Comparison of ENCODE assay signal across 20 cellular contexts in the genomic region with DNA sequence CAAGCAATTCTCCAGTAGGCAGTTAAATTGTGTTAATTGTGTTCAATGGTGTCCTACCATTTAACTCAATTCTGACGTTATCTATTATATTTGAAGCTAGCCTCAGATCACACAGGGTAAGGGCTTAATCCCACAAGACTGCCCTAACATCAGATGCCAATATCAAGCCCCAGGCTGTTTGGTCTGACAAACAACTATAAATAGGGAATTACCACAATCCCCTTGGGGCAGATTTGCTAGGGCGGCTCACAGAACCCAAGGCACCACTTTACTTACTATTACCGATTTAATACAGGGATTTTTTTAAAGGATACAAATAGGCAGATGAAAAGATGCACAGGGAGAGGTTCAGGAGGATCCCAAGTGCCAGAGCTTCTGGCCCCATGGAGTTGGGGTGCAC.
"Had no signal": no experiment of that assay in that cellular context is flagged by ENCODE, and none has a peak within 500 bp of the region (broad histone marks: within the 10 kb centered on the region; RNA-seq: fewer than 3 reads in every experiment).

No MANE protein-coding gene starts in this region.

- DNase-seq: activated CD4-positive, alpha-beta memory T cell treated with anti-CD3 and anti-CD28 coated beads, Interleukin-2, amount 10 ng/mL, durations not matched to agents 7 days and 5 days; activated CD4-positive, alpha-beta T cell treated with anti-CD3 and anti-CD28 coated beads for 1 hour; activated CD4-positive, alpha-beta T cell treated with anti-CD3 and anti-CD28 coated beads for 4 hours; activated CD4-positive, alpha-beta T cell treated with anti-CD3 and anti-CD28 coated beads, Interleukin-2, amount 10 ng/mL, durations not matched to agents 7 days and 5 days; activated CD4-positive, alpha-beta T cell treated with anti-CD3 and anti-CD28 coated beads, Interleukin-2, amount 50 U/mL, for 4 hours; activated CD8-positive, alpha-beta memory T cell treated with anti-CD3 and anti-CD28 coated beads, Interleukin-2, amount 50 U/mL, for 48 hours; activated gamma-delta T cell; activated naive CD4-positive, alpha-beta T cell; activated naive CD4-positive, alpha-beta T cell treated with anti-CD3 and anti-CD28 coated beads, Interleukin-2, amount 10 ng/mL, durations not matched to agents 7 days and 5 days; activated naive CD8-positive, alpha-beta T cell treated with anti-CD3 and anti-CD28 coated beads, Interleukin-2, amount 10 ng/mL, durations not matched to agents 7 days and 5 days; activated T-cell treated with anti-CD3 and anti-CD28 coated beads for 4 hours; activated T-cell treated with anti-CD3 and anti-CD28 coated beads, Interleukin-2, amount 50 U/mL, for 24 hours; activated T-cell treated with anti-CD3 and anti-CD28 coated beads, Interleukin-2, amount 50 U/mL, for 72 hours; colonic mucosa; effector memory CD4-positive, alpha-beta T cell; endodermal cell; foreskin fibroblast; head of caudate nucleus; T-helper 2 cell had no signal

- H3K4me3 ChIP-seq: ascending aorta, colonic mucosa had no signal

- H3K4me1 ChIP-seq: ascending aorta, colonic mucosa had no signal

- H3K9me3 ChIP-seq: ascending aorta, colonic mucosa had no signal

- H3K36me3 ChIP-seq: ascending aorta, colonic mucosa had no signal

- H3K27me3 ChIP-seq: ascending aorta, colonic mucosa had no signal

- H3K27ac ChIP-seq: ascending aorta, colonic mucosa had no signal
